ENCODE assay signal across 14 cellular contexts in genomic region chr2:16112251-16112971, GRCh38.
DNase-seq lines count a peak whose midpoint lies in the region; ATAC-seq and TF ChIP-seq lines count a peak whose summit lies in the region.
"Had no signal": no experiment of that assay in that cellular context is flagged by ENCODE, and none has a peak within 500 bp of the region (broad histone marks: within the 10 kb centered on the region; RNA-seq: fewer than 3 reads in every experiment).

No MANE protein-coding gene starts in this region.

- peak overlapping the region; percentile 0 for H3K18ac ChIP-seq in neuronal stem cell (ENCODE audit: low read length)

- H3K4me1 ChIP-seq in BE2C (0 out of 2 replicates have a peak, but pooled peaks cover 2% of the 10 kb centered on the region), neuronal stem cell (ENCODE audit: control insufficient read depth in 2 of 2, insufficient read depth in 1 of 2, low read depth in 1 of 2, low read length in 2 of 2) (peaks cover 13 to 19% of the 10 kb centered on the region in 2 donors)
- H3K4me1 ChIP-seq in BLaER1 treated with 17β-estradiol and CSF1 and Interleukin-3, amounts not matched to agents 10 nM and 100 nM: peaks cover 0 to 37% (median 24%) of the 10 kb centered on the region in 10 experiments; a peak in 13 of 20 replicates

- H4K20me1 ChIP-seq in BLaER1 treated with 17β-estradiol and CSF1 and Interleukin-3, amounts not matched to agents 10 nM and 100 nM: no peaks in the 10 kb centered on the region

- H2AK5ac ChIP-seq in neuronal stem cell (ENCODE audit: low read depth, low read length): no peak overlapping the region

- H2BK15ac ChIP-seq in neuronal stem cell (ENCODE audit: low read length): no peak overlapping the region

- no peak overlapping the region for H2BK5ac ChIP-seq in neuronal stem cell (ENCODE audit: low read length)

- peaks cover 17% of the 10 kb centered on the region for H3K9me3 ChIP-seq in BE2C
- no peaks in the 10 kb centered on the region for H3K9me3 ChIP-seq in BLaER1 treated with 17β-estradiol and CSF1 and Interleukin-3, amounts not matched to agents 10 nM and 100 nM (replicated peaks in 1 of 11)
- H3K9me3 ChIP-seq in neuronal stem cell (replicated peaks in 1 of 2; ENCODE audit: control insufficient read depth in 2 of 2, insufficient read depth in 1 of 2, low read depth in 1 of 2, low read length in 2 of 2): no peaks in the 10 kb centered on the region

- H3K14ac ChIP-seq in neuronal stem cell (ENCODE audit: low read length): no peak overlapping the region

- H2BK12ac ChIP-seq in neuronal stem cell (ENCODE audit: low read length): no peak overlapping the region

- ATAC-seq in GM21786 (IDR thresholded peaks at IDR 0.05; ENCODE audit: unreplicated experiment): no peak
- ATAC-seq: CD8-positive, alpha-beta T cell had no signal

- no peak overlapping the region for H3K27ac ChIP-seq in BLaER1 treated with 17β-estradiol and CSF1 and Interleukin-3, amounts not matched to agents 10 nM and 100 nM
- H3K27ac ChIP-seq in neuronal stem cell (replicated peaks; ENCODE audit: low read length): no peak overlapping the region
- H3K27ac ChIP-seq: KMS-11 had no signal

- no peak overlapping the region for H4K8ac ChIP-seq in neuronal stem cell (ENCODE audit: low read depth, low read length)

- no peaks in the 10 kb centered on the region for H3K36me3 ChIP-seq in BE2C
- H3K36me3 ChIP-seq in BLaER1 treated with 17β-estradiol and CSF1 and Interleukin-3, amounts not matched to agents 10 nM and 100 nM: no peaks in the 10 kb centered on the region
- H3K36me3 ChIP-seq in neuronal stem cell (replicated peaks in 1 of 2; ENCODE audit: control insufficient read depth in 2 of 2, insufficient read depth in 2 of 2, low read length in 2 of 2): no peaks in the 10 kb centered on the region

- no peak overlapping the region for H3K9ac ChIP-seq in BLaER1 treated with 17β-estradiol and CSF1 and Interleukin-3, amounts not matched to agents 10 nM and 100 nM
- H3K9ac ChIP-seq in neuronal stem cell (ENCODE audit: low read depth, low read length, poor library complexity): no peak overlapping the region
- H3K9ac ChIP-seq: KMS-11 had no signal

- peak overlapping the region in 7 of 11 experiments; percentile 1 to 68 (median 46); a peak in 10 of 22 replicates for H3K4me2 ChIP-seq in BLaER1 treated with 17β-estradiol and CSF1 and Interleukin-3, amounts not matched to agents 10 nM and 100 nM
- H3K4me2 ChIP-seq in neuronal stem cell (ENCODE audit: insufficient read depth, low read length, poor library complexity, severe bottlenecking): no peak overlapping the region
- H3K4me2 ChIP-seq: KMS-11 had no signal

- DNase-seq in BE2C (peak; percentile 96), SK-N-DZ (ENCODE audit: low spot score) (peak; percentile 100), neuronal stem cell (ENCODE audit: low spot score) (no peak), A172 (ENCODE audit: low spot score) (no peak)
- DNase-seq: ACHN; Calu3; CD8-positive, alpha-beta T cell; DMS79 treated with DMSO at 0.1 percent for 48 hours; GF-D8; HCEC 1CT; HFFc6 had no signal

- no peak overlapping the region for H3K23ac ChIP-seq in neuronal stem cell (ENCODE audit: low read depth, low read length, poor library complexity)

- H3K4me3 ChIP-seq in BE2C (ENCODE audit: low read depth, low read length): no peak overlapping the region
- no peak overlapping the region for H3K4me3 ChIP-seq in BLaER1 treated with 17β-estradiol and CSF1 and Interleukin-3, amounts not matched to agents 10 nM and 100 nM
- no peak overlapping the region for H3K4me3 ChIP-seq in neuronal stem cell (ENCODE audit: low read length in 2 of 2)

- H3K27me3 ChIP-seq in BE2C: no peaks in the 10 kb centered on the region
- no peaks in the 10 kb centered on the region for H3K27me3 ChIP-seq in BLaER1 treated with 17β-estradiol and CSF1 and Interleukin-3, amounts not matched to agents 10 nM and 100 nM
- H3K27me3 ChIP-seq in neuronal stem cell (ENCODE audit: control insufficient read depth in 3 of 3, insufficient read depth in 3 of 3, low read depth in 1 of 3, low read length in 3 of 3): no peaks in the 10 kb centered on the region

- no peak overlapping the region for H3K4ac ChIP-seq in neuronal stem cell (ENCODE audit: low read length)

- no CpG with 5 or more reads among the region's 7 CpGs for WGBS in neuronal stem cell (ENCODE audit: extremely low coverage in 2 of 2, insufficient read length in 2 of 2, insufficient replicate concordance in 1 of 2), 2 donors

- H4K91ac ChIP-seq in neuronal stem cell (ENCODE audit: low read depth, low read length, poor library complexity): no peak overlapping the region

- H2AFZ ChIP-seq in neuronal stem cell (ENCODE audit: low read length): no peak overlapping the region

- TF ChIP-seq CTCF in BE2C (IDR thresholded peaks at IDR 0.05; ENCODE audit: low read depth, low read length): no peak

- no peaks in the 10 kb centered on the region for H3K79me1 ChIP-seq in neuronal stem cell (ENCODE audit: low read depth, low read length)

- no peak overlapping the region for H2BK120ac ChIP-seq in neuronal stem cell (ENCODE audit: low read depth, low read length)

Comparison
In these comparisons a context has a peak if more than half of its experiments do, and no peak if none do; other contexts are left out.
1. DNase-seq: peak in BE2C (single experiment) and SK-N-DZ (single experiment); none in neuronal stem cell (single experiment) and A172 (single experiment).